Comparison of ENCODE assay signal across 23 cellular contexts in genomic region chr1:84876353-84876752, GRCh38. TPM values are rescaled to one million over a fixed set of nuclear protein-coding genes. Genes with fewer than 3 reads are reported as not detected.
DNase-seq lines count a peak whose midpoint lies in the region; ATAC-seq, FAIRE-seq and TF ChIP-seq lines count a peak whose summit lies in the region.
"Had no signal": no experiment of that assay in that cellular context is flagged by ENCODE, and none has a peak within 500 bp of the region (broad histone marks: within the 10 kb centered on the region; RNA-seq: fewer than 3 reads in every experiment).

No MANE protein-coding gene starts in this region.

- no peak overlapping the region for H3K27ac Mint-ChIP-seq in activated CD8-positive, alpha-beta memory T cell treated with anti-CD3 and anti-CD28 coated beads, Interleukin-2, amount 10 ng/mL, durations not matched to agents 7 days and 5 days
- no peak overlapping the region for H3K27ac Mint-ChIP-seq in stimulated activated effector memory CD8-positive, alpha-beta T cell treated with anti-CD3 and anti-CD28 coated beads, Interleukin-12 subunit alpha, Interleukin-12 subunit beta, amount 100 ng/mL, for 72 hours

- peaks cover 1% of the 10 kb centered on the region for H3K36me3 Mint-ChIP-seq in activated CD8-positive, alpha-beta memory T cell treated with anti-CD3 and anti-CD28 coated beads, Interleukin-2, amount 10 ng/mL, durations not matched to agents 7 days and 5 days
- no peaks in the 10 kb centered on the region for H3K36me3 Mint-ChIP-seq in stimulated activated effector memory CD8-positive, alpha-beta T cell treated with anti-CD3 and anti-CD28 coated beads, Interleukin-12 subunit alpha, Interleukin-12 subunit beta, amount 100 ng/mL, for 72 hours

- TF ChIP-seq CTCF in suprapubic skin (IDR thresholded peaks at IDR 0.05) = no peak

- TF ChIP-seq EP300 in suprapubic skin (IDR thresholded peaks at IDR 0.05) = no peak

- H3K27ac ChIP-seq in suprapubic skin = no peak overlapping the region
- H3K27ac ChIP-seq: BLaER1 treated with 17β-estradiol and CSF1 and Interleukin-3, amounts not matched to agents 10 nM and 100 nM; GM23248; HL-60 had no signal

- no peak for TF ChIP-seq POLR2A in suprapubic skin (IDR thresholded peaks at IDR 0.05)

- H3K27me3 ChIP-seq in suprapubic skin = peaks cover 5% of the 10 kb centered on the region
- H3K27me3 ChIP-seq: BLaER1 treated with 17β-estradiol and CSF1 and Interleukin-3, amounts not matched to agents 10 nM and 100 nM had no signal

- peaks cover 21% of the 10 kb centered on the region for H3K4me1 Mint-ChIP-seq in activated CD8-positive, alpha-beta memory T cell treated with anti-CD3 and anti-CD28 coated beads, Interleukin-2, amount 10 ng/mL, durations not matched to agents 7 days and 5 days
- H3K4me1 Mint-ChIP-seq in stimulated activated effector memory CD8-positive, alpha-beta T cell treated with anti-CD3 and anti-CD28 coated beads, Interleukin-12 subunit alpha, Interleukin-12 subunit beta, amount 100 ng/mL, for 72 hours = peaks cover 19% of the 10 kb centered on the region

- peak; percentile 93 for ATAC-seq in activated CD8-positive, alpha-beta memory T cell treated with anti-CD3 and anti-CD28 coated beads, Interleukin-2, amount 10 ng/mL, durations not matched to agents 7 days and 5 days
- ATAC-seq in stimulated activated effector memory CD8-positive, alpha-beta T cell treated with anti-CD3 and anti-CD28 coated beads, Interleukin-12 subunit alpha, Interleukin-12 subunit beta, amount 100 ng/mL, for 72 hours = peak; percentile 94
- no peak for ATAC-seq in Right ventricle myocardium superior (ENCODE audit: poor library complexity)
- ATAC-seq: HCT116 had no signal

- peak; percentile 65 for DNase-seq in activated CD8-positive, alpha-beta memory T cell treated with anti-CD3 and anti-CD28 coated beads, Interleukin-2, amount 10 ng/mL, durations not matched to agents 7 days and 5 days
- no peak for DNase-seq in activated CD8-positive, alpha-beta memory T cell treated with anti-CD3 and anti-CD28 coated beads, Interleukin-2, amount 50 U/mL, for 4 hours
- DNase-seq in NK-92 treated with Interleukin-12 subunit alpha and Interleukin-12 subunit beta, amount 100 ng/mL, for 24 hours (lab: John Stamatoyannopoulos, UW) = peak; percentile 38
- peak; percentile 20 for DNase-seq in central memory CD4-positive, alpha-beta T cell
- peak in 1 of 2 donors; percentile 55 for DNase-seq in stimulated activated effector memory CD8-positive, alpha-beta T cell treated with anti-CD3 and anti-CD28 coated beads, Interleukin-12 subunit alpha, Interleukin-12 subunit beta, amount 100 ng/mL, for 72 hours (ENCODE audit: low spot score in 2 of 2)
- DNase-seq in Right ventricle myocardium superior (no peak), suprapubic skin (ENCODE audit: low spot score in 2 of 2) (no peak), HTR-8/SVneo (ENCODE audit: insufficient read length, low spot score) (no peak)
- DNase-seq: DMS79, GM23248, KBM-7, NCI-H1048, NCI-H1694, NCI-H2107, NCI-H69, SHP77 treated with DMSO at 0.1 percent for 48 hours had no signal

- no peak for FAIRE-seq in HTR-8/SVneo (lab: Jason Lieb, UNC)
- FAIRE-seq: GM12892, RCC 7860 had no signal

- H3K4me3 Mint-ChIP-seq in activated CD8-positive, alpha-beta memory T cell treated with anti-CD3 and anti-CD28 coated beads, Interleukin-2, amount 10 ng/mL, durations not matched to agents 7 days and 5 days = no peak overlapping the region
- no peak overlapping the region for H3K4me3 Mint-ChIP-seq in stimulated activated effector memory CD8-positive, alpha-beta T cell treated with anti-CD3 and anti-CD28 coated beads, Interleukin-12 subunit alpha, Interleukin-12 subunit beta, amount 100 ng/mL, for 72 hours

- 88% methylated on average over 5 of the region's 5 CpGs for WGBS in suprapubic skin

- H3K4me1 ChIP-seq in suprapubic skin = no peaks in the 10 kb centered on the region
- H3K4me1 ChIP-seq: BLaER1 treated with 17β-estradiol and CSF1 and Interleukin-3, amounts not matched to agents 10 nM and 100 nM had no signal

- no peaks in the 10 kb centered on the region for H3K36me3 ChIP-seq in suprapubic skin
- H3K36me3 ChIP-seq: BLaER1 treated with 17β-estradiol and CSF1 and Interleukin-3, amounts not matched to agents 10 nM and 100 nM had no signal

- no peaks in the 10 kb centered on the region for H3K9me3 Mint-ChIP-seq in activated CD8-positive, alpha-beta memory T cell treated with anti-CD3 and anti-CD28 coated beads, Interleukin-2, amount 10 ng/mL, durations not matched to agents 7 days and 5 days (ENCODE audit: low read depth)
- H3K9me3 Mint-ChIP-seq in stimulated activated effector memory CD8-positive, alpha-beta T cell treated with anti-CD3 and anti-CD28 coated beads, Interleukin-12 subunit alpha, Interleukin-12 subunit beta, amount 100 ng/mL, for 72 hours = no peaks in the 10 kb centered on the region

- H3K9me3 ChIP-seq in suprapubic skin = no peaks in the 10 kb centered on the region

- peaks cover 51% of the 10 kb centered on the region for H3K27me3 Mint-ChIP-seq in activated CD8-positive, alpha-beta memory T cell treated with anti-CD3 and anti-CD28 coated beads, Interleukin-2, amount 10 ng/mL, durations not matched to agents 7 days and 5 days

- intact Hi-C loops in Right ventricle myocardium superior (cut with DNase I) = no loop called here

- CTCF ChIA-PET in activated CD8-positive, alpha-beta memory T cell treated with anti-CD3 and anti-CD28 coated beads, Interleukin-2, amount 10 ng/mL, durations not matched to agents 7 days and 5 days (lab: Charles Lee) = interaction anchor here (2.2 kb wide), 1 partner anchor 94 kb away, joined by 7 read pairs; no protein-coding TSS in a partner anchor

- no peak overlapping the region for H3K4me3 ChIP-seq in suprapubic skin
- H3K4me3 ChIP-seq: BLaER1 treated with 17β-estradiol and CSF1 and Interleukin-3, amounts not matched to agents 10 nM and 100 nM; GM23248 had no signal

RNA-seq across cellular contexts. Expression of gene LPAR3, which starts 16.7 kb away (rescaled TPM):
- total RNA-seq in activated CD8-positive, alpha-beta memory T cell treated with anti-CD3 and anti-CD28 coated beads, Interleukin-2, amount 10 ng/mL, durations not matched to agents 7 days and 5 days = under 1 TPM; 0.37 to 0.47 TPM
- total RNA-seq in Right ventricle myocardium superior (16.9 TPM), suprapubic skin (10 to 100 TPM; 13.9 to 25.1 (median 17.7) TPM)
- total RNA-seq: A172, G401 had no signal

Comparison
In these comparisons a context has a peak if more than half of its experiments do, and no peak if none do; other contexts are left out.
1. DNase-seq: peak in activated CD8-positive, alpha-beta memory T cell treated with anti-CD3 and anti-CD28 coated beads, Interleukin-2, amount 10 ng/mL, durations not matched to agents 7 days and 5 days (single experiment), NK-92 treated with Interleukin-12 subunit alpha and Interleukin-12 subunit beta, amount 100 ng/mL, for 24 hours (single experiment) and central memory CD4-positive, alpha-beta T cell (single experiment); none in activated CD8-positive, alpha-beta memory T cell treated with anti-CD3 and anti-CD28 coated beads, Interleukin-2, amount 50 U/mL, for 4 hours (single experiment), Right ventricle myocardium superior (single experiment), suprapubic skin (0 of 2) and HTR-8/SVneo (single experiment).
2. RNA of gene LPAR3, which starts 16.7 kb away (total RNA-seq): 13.9 to 25.1 TPM in suprapubic skin and 16.9 TPM in Right ventricle myocardium superior (single experiment); 0.37 to 0.47 TPM in activated CD8-positive, alpha-beta memory T cell treated with anti-CD3 and anti-CD28 coated beads, Interleukin-2, amount 10 ng/mL, durations not matched to agents 7 days and 5 days; every median in the first group is over 10 times any median in the second.